In the genomic region with DNA sequence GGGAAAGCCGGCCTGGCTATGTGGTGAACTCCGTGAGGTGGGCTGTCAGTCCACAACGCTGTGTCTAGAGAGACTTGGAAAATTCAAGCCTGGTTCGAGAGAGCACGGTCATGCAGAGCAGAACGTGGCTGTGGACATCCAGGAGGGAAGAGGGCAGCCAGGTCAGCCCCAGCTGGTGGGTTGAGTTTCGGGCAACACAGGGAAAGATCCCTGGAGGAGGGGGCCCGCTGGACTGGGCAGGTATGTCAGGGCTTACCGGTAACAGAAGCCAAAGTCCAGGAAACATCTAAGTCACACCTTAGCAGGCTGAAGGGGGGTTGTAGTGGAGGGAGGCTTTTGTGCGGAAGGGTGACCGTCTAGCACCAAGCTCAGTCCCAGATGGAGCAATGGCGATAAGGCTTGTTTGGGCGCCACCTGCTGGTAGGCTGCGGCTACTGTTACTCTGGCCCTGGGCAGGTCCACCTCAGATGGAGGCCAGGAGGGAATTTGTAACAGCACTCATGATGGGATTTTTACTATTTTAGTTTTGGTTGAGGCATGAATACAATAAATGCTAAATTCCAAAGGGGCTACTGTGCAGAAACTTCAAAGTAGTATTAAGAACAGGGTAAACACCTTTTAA, we compare ENCODE assay signal across 8 cellular contexts.
DNase-seq lines count a peak whose midpoint lies in the region; ATAC-seq and TF ChIP-seq lines count a peak whose summit lies in the region.

No MANE protein-coding gene starts in this region.

- peak; percentile 89 for ATAC-seq in activated naive CD4-positive, alpha-beta T cell treated with anti-CD3 and anti-CD28 coated beads, Interleukin-2, amount 50 U/mL, for 72 hours
- ATAC-seq in aorta (ENCODE audit: low FRiP score), result peak; percentile 89

- H3K9me3 ChIP-seq in HAP-1 (no peaks in the 10 kb centered on the region), Loucy (ENCODE audit: insufficient read depth, low read depth, low read length) (no peaks in the 10 kb centered on the region), SK-N-SH (no peaks in the 10 kb centered on the region), cardiac muscle cell (ENCODE audit: low read depth) (no peaks in the 10 kb centered on the region), prostate gland (no peaks in the 10 kb centered on the region), aorta (ENCODE audit: control insufficient read depth, low read length) (no peaks in the 10 kb centered on the region)

- TF ChIP-seq CTCF in GM12864 (IDR thresholded peaks at IDR 0.05; ENCODE audit: low read depth, low read length, missing control alignments), result peak; percentile 97
- TF ChIP-seq CTCF in Loucy (conservative IDR thresholded peaks at IDR 0.05; ENCODE audit: low read length), result peak; percentile 97
- peak; percentile 92 for TF ChIP-seq CTCF in SK-N-SH (IDR thresholded peaks at IDR 0.05)
- peak; percentile 98 for TF ChIP-seq CTCF in cardiac muscle cell (IDR thresholded peaks at IDR 0.05; ENCODE audit: low read depth, low read length)
- peak in 3 of 4 experiments; percentile 80 to 87 (median 86) for TF ChIP-seq CTCF in prostate gland (IDR thresholded peaks at IDR 0.05)

- H3F3A ChIP-seq in Loucy (ENCODE audit: low read depth), result no peaks in the 10 kb centered on the region
- H3F3A ChIP-seq in SK-N-SH (replicated peaks; ENCODE audit: insufficient read depth), result no peaks in the 10 kb centered on the region

- H3K4me3 ChIP-seq in GM12864 (ENCODE audit: low read depth, low read length) (no peak overlapping the region), HAP-1 (no peak overlapping the region), Loucy (ENCODE audit: low read length, poor library complexity, severe bottlenecking) (no peak overlapping the region), SK-N-SH (ENCODE audit: low read depth in 2 of 2, low read length in 1 of 2) (no peak overlapping the region; a peak in 1 of 4 replicates), cardiac muscle cell (no peak overlapping the region), prostate gland (no peak overlapping the region), aorta (ENCODE audit: low read length in 2 of 2) (no peak overlapping the region)

- H3K79me2 ChIP-seq in Loucy (ENCODE audit: insufficient read depth, low read length) (no peaks in the 10 kb centered on the region), SK-N-SH (ENCODE audit: insufficient read depth) (no peaks in the 10 kb centered on the region)

- WGBS in SK-N-SH (ENCODE audit: low lambda C conversion rate), result 43% methylated on average over 12 of the region's 14 CpGs
- 49% methylated on average over 14 of the region's 14 CpGs for WGBS in prostate gland
- 44 to 47% methylated on average over 14 of the region's 14 CpGs for WGBS in aorta, 2 donors

- peak; percentile 15 for DNase-seq in GM12864 (ENCODE audit: low read depth)
- DNase-seq in HAP-1 (ENCODE audit: low spot score in 2 of 2), result peak; percentile 50 to 91
- DNase-seq in SK-N-SH, result peak; percentile 74
- peak in 1 of 2 donors; percentile 80 for DNase-seq in activated naive CD4-positive, alpha-beta T cell treated with anti-CD3 and anti-CD28 coated beads, Interleukin-2, amount 50 U/mL, for 72 hours (ENCODE audit: low spot score in 2 of 2)
- peak; percentile 68 to 82 for DNase-seq in cardiac muscle cell (ENCODE audit: low read depth in 1 of 2, low spot score in 1 of 2)
- peak; percentile 62 for DNase-seq in prostate gland (ENCODE audit: low spot score)
- DNase-seq in aorta, result peak; percentile 83 to 91

- intact Hi-C loops in prostate gland (cut with DNase I) (loop anchor here (10.0 kb wide), 1 partner anchor 580 kb away; no protein-coding TSS in a partner anchor), aorta (cut with DNase I) (loop anchor here (5.0 kb wide), 2 partner anchors 1048 to 1053 kb away; no protein-coding TSS in a partner anchor)

- TF ChIP-seq RAD21 in SK-N-SH (IDR thresholded peaks at IDR 0.05; ENCODE audit: low read length), result peak; percentile 71

- H3K27ac Mint-ChIP-seq in activated naive CD4-positive, alpha-beta T cell treated with anti-CD3 and anti-CD28 coated beads, Interleukin-2, amount 50 U/mL, for 72 hours, result no peak overlapping the region

- H3K9me2 ChIP-seq in Loucy (replicated peaks; ENCODE audit: low read depth, low read length) (no peaks in the 10 kb centered on the region), SK-N-SH (no peaks in the 10 kb centered on the region)

- in situ Hi-C loops in HAP-1 (cut with MboI; ENCODE audit: low sequenced_read_pairs), result loop anchor here (5.0 to 25.0 kb wide), 4 partner anchors 112 to 1053 kb away; partner anchors contain the start of genes BARHL2 and BRDT

- TF ChIP-seq EP300 in SK-N-SH (IDR thresholded peaks at IDR 0.05; ENCODE audit: borderline replicate concordance in 1 of 2, low read depth in 1 of 2, low read length in 1 of 2), result no peak

- no peak overlapping the region for H3K9ac ChIP-seq in Loucy (ENCODE audit: low read depth, low read length, poor library complexity, severe bottlenecking)
- no peak overlapping the region for H3K9ac ChIP-seq in SK-N-SH

- H2AFZ ChIP-seq in Loucy (ENCODE audit: low read length) (no peak overlapping the region), SK-N-SH (ENCODE audit: low read depth) (no peak overlapping the region)

- H3K4me1 ChIP-seq in HAP-1, result no peaks in the 10 kb centered on the region
- H3K4me1 ChIP-seq in Loucy (ENCODE audit: insufficient read depth, low read length, poor library complexity, severe bottlenecking), result no peaks in the 10 kb centered on the region
- no peaks in the 10 kb centered on the region for H3K4me1 ChIP-seq in SK-N-SH (ENCODE audit: control insufficient read depth in 1 of 2, insufficient read depth in 2 of 2, low read depth in 1 of 2, low read length in 1 of 2)
- H3K4me1 ChIP-seq in cardiac muscle cell (ENCODE audit: low read depth), result no peaks in the 10 kb centered on the region
- H3K4me1 ChIP-seq in prostate gland (replicated peaks), result no peaks in the 10 kb centered on the region
- no peaks in the 10 kb centered on the region for H3K4me1 ChIP-seq in aorta (ENCODE audit: control insufficient read depth in 1 of 2, insufficient read depth in 2 of 2, low read length in 2 of 2)

- POLR2A ChIA-PET in SK-N-SH (lab: Yijun Ruan, JAX), result no interaction called here

- no peaks in the 10 kb centered on the region for H4K20me1 ChIP-seq in Loucy (ENCODE audit: insufficient read depth, low read length, poor library complexity, severe bottlenecking)
- no peaks in the 10 kb centered on the region for H4K20me1 ChIP-seq in SK-N-SH (ENCODE audit: insufficient read depth)

- H3K36me3 ChIP-seq in HAP-1 (replicated peaks), result no peaks in the 10 kb centered on the region
- no peaks in the 10 kb centered on the region for H3K36me3 ChIP-seq in Loucy (ENCODE audit: insufficient read depth, low read length)
- H3K36me3 ChIP-seq in SK-N-SH (replicated peaks in 1 of 2; ENCODE audit: control insufficient read depth in 1 of 2, insufficient read depth in 2 of 2, low read length in 1 of 2), result no peaks in the 10 kb centered on the region
- H3K36me3 ChIP-seq in cardiac muscle cell, result no peaks in the 10 kb centered on the region
- H3K36me3 ChIP-seq in prostate gland, result no peaks in the 10 kb centered on the region
- H3K36me3 ChIP-seq in aorta (ENCODE audit: control insufficient read depth in 1 of 2, insufficient read depth in 2 of 2, low read length in 1 of 2), result no peaks in the 10 kb centered on the region

- H3K27ac ChIP-seq in SK-N-SH (ENCODE audit: low read depth in 2 of 2, low read length in 1 of 2), result no peak overlapping the region
- H3K27ac ChIP-seq in cardiac muscle cell, result no peak overlapping the region
- no peak overlapping the region for H3K27ac ChIP-seq in prostate gland
- no peak overlapping the region for H3K27ac ChIP-seq in aorta (ENCODE audit: low read depth in 1 of 2, low read length in 2 of 2)

- no peaks in the 10 kb centered on the region for H3K9me3 Mint-ChIP-seq in activated naive CD4-positive, alpha-beta T cell treated with anti-CD3 and anti-CD28 coated beads, Interleukin-2, amount 50 U/mL, for 72 hours

- CTCF ChIA-PET in SK-N-SH (lab: Yijun Ruan, JAX), result interaction anchor here (0.6 to 4.3 kb wide), 93 partner anchors 10 to 1610 kb away, joined by 3 to 70 read pairs (median 4); partner anchors contain the start of gene ZNF644

- no peak overlapping the region for H3K4me2 ChIP-seq in Loucy (ENCODE audit: low read depth, low read length, poor library complexity, severe bottlenecking)
- no peak overlapping the region for H3K4me2 ChIP-seq in SK-N-SH

- no peaks in the 10 kb centered on the region for H3K36me3 Mint-ChIP-seq in activated naive CD4-positive, alpha-beta T cell treated with anti-CD3 and anti-CD28 coated beads, Interleukin-2, amount 50 U/mL, for 72 hours

- no peak for TF ChIP-seq POLR2A in prostate gland (IDR thresholded peaks at IDR 0.05)

- H3K27me3 ChIP-seq in HAP-1 (ENCODE audit: low read depth) (no peaks in the 10 kb centered on the region), Loucy (ENCODE audit: insufficient read depth, low read length, poor library complexity, severe bottlenecking) (no peaks in the 10 kb centered on the region), SK-N-SH (ENCODE audit: insufficient read depth) (no peaks in the 10 kb centered on the region), cardiac muscle cell (no peaks in the 10 kb centered on the region), prostate gland (replicated peaks; ENCODE audit: insufficient read depth) (no peaks in the 10 kb centered on the region), aorta (ENCODE audit: control insufficient read depth in 1 of 2, insufficient read depth in 2 of 2, low read length in 1 of 2) (no peaks in the 10 kb centered on the region)

TF ChIP-seq in SK-N-SH, 30 proteins besides CTCF, POLR2A, EP300 and RAD21:
- TF ChIP-seq GATA2 (CRISPR knock-in tag; IDR thresholded peaks at IDR 0.05) (0 out of 2 replicates have a peak, but pooled peaks have one; percentile 7), SMC3 (IDR thresholded peaks at IDR 0.05; ENCODE audit: low read depth, low read length) (peak; percentile 75)
- TF ChIP-seq, protein P1, sequence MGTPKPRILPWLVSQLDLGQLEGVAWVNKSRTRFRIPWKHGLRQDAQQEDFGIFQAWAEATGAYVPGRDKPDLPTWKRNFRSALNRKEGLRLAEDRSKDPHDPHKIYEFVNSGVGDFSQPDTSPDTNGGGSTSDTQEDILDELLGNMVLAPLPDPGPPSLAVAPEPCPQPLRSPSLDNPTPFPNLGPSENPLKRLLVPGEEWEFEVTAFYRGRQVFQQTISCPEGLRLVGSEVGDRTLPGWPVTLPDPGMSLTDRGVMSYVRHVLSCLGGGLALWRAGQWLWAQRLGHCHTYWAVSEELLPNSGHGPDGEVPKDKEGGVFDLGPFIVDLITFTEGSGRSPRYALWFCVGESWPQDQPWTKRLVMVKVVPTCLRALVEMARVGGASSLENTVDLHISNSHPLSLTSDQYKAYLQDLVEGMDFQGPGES (IDR thresholded peaks at IDR 0.05; ENCODE audit: low read depth, low read length), result no peak
